In genomic region chr2:25743132-25743830, GRCh38 we compare ENCODE assay signal across 14 cellular contexts.
DNase-seq lines count a peak whose midpoint lies in the region; ATAC-seq, FAIRE-seq and TF ChIP-seq lines count a peak whose summit lies in the region.
"Had no signal": no experiment of that assay in that cellular context is flagged by ENCODE, and none has a peak within 500 bp of the region (broad histone marks: within the 10 kb centered on the region; RNA-seq: fewer than 3 reads in every experiment).

No MANE protein-coding gene starts in this region.

- BruUV-seq in GM12878 (replicated peaks; lab: Mats Ljungman, UMichigan): no TSS peak

- peaks cover 9 to 14% of the 10 kb centered on the region in 2 experiments for H3K36me3 ChIP-seq in GM12878 (ENCODE audit: control insufficient read depth in 2 of 2, insufficient read depth in 2 of 2, low read length in 1 of 2)

- H4K20me1 ChIP-seq in GM12878 (ENCODE audit: control insufficient read depth, insufficient read depth): no peaks in the 10 kb centered on the region

- no peak overlapping the region for H3K4me3 ChIP-seq in GM12878
- H3K4me3 ChIP-seq: lower lobe of right lung had no signal

- FAIRE-seq in GM12878 (lab: Jason Lieb, UNC): no peak
- FAIRE-seq: endometrium had no signal

- no peaks in the 10 kb centered on the region for H3K9me3 Mint-ChIP-seq in progenitor cell of endocrine pancreas (ENCODE audit: low read depth)

- SMC1A ChIA-PET in GM12878 (lab: Charles Lee; ENCODE audit: uncharacterized antibody, unreplicated experiment): interaction anchor here (0.6 kb wide), 1 partner anchor 8 kb away, joined by 3 read pairs; no protein-coding TSS in a partner anchor

- in situ Hi-C loops in GM12878 (cut with MboI): no loop called here

- H3K9me3 ChIP-seq in GM12878 (replicated peaks; ENCODE audit: control insufficient read depth, insufficient read depth, low read length): no peaks in the 10 kb centered on the region
- H3K9me3 ChIP-seq: lower lobe of right lung had no signal

- H3K4me1 ChIP-seq in GM12878 (ENCODE audit: control insufficient read depth, insufficient read depth, low read length): peaks cover 13% of the 10 kb centered on the region
- H3K4me1 ChIP-seq: lower lobe of right lung had no signal

- no peaks in the 10 kb centered on the region for H3K79me2 ChIP-seq in GM12878 (ENCODE audit: control insufficient read depth, insufficient read depth, low read length)

- H3K27ac Mint-ChIP-seq in progenitor cell of endocrine pancreas: no peak overlapping the region

- intact Hi-C loops in GM12878 (cut with micrococcal nuclease; ENCODE audit: unreplicated experiment): no loop called here
- intact Hi-C loops in Right ventricle myocardium superior (cut with DNase I): no loop called here

- no peak for TF ChIP-seq RAD21 in GM12878 (IDR thresholded peaks at IDR 0.05; ENCODE audit: insufficient read depth, low read depth, low read length)

- H3K27ac ChIP-seq in GM12878 (ENCODE audit: control insufficient read depth, insufficient read depth): no peak overlapping the region; the same call in 1 of the 2 replicates
- H3K27ac ChIP-seq: lower lobe of right lung had no signal

- no peak overlapping the region for H3K9ac ChIP-seq in GM12878 (ENCODE audit: control insufficient read depth, insufficient read depth, low read length)

- TF ChIP-seq POLR2A in GM18505 (IDR thresholded peaks at IDR 0.05; ENCODE audit: borderline replicate concordance, extremely low read depth, insufficient read depth, insufficient read length) (no peak), GM12878 (IDR thresholded peaks at IDR 0.05; ENCODE audit: low read depth, low read length) (no peak)

- H3K27me3 ChIP-seq in GM12878 (replicated peaks in 1 of 2; ENCODE audit: control insufficient read depth in 2 of 2, insufficient read depth in 2 of 2, low read length in 1 of 2): no peaks in the 10 kb centered on the region

- CTCF ChIA-PET in GM12878 (lab: Yijun Ruan, JAX): interaction anchor here (0.8 to 1.5 kb wide), 2 partner anchors 135 to 671 kb away, joined by 3 to 5 read pairs; no protein-coding TSS in a partner anchor

- no peak for TF ChIP-seq EP300 in GM12878 (IDR thresholded peaks at IDR 0.05; ENCODE audit: borderline replicate concordance in 1 of 2, control insufficient read depth in 1 of 2, low read depth in 2 of 2, low read length in 2 of 2)

- TF ChIP-seq CTCF in GM12878 (IDR thresholded peaks at IDR 0.05 in 2 of 3, conservative IDR thresholded peaks at IDR 0.05 in 1 of 3; ENCODE audit: control insufficient read depth in 2 of 3, extremely low read depth in 1 of 3, insufficient read depth in 1 of 3, low read depth in 3 of 3, low read length in 3 of 3): no peak
- no peak for TF ChIP-seq CTCF in progenitor cell of endocrine pancreas (IDR thresholded peaks at IDR 0.05; ENCODE audit: unreplicated experiment)

- WGBS in GM12878 (ENCODE audit: insufficient coverage, insufficient replicate concordance, low lambda C conversion rate, missing lambda C conversion rate): 25% methylated on average over 5 of the region's 5 CpGs

- ATAC-seq in GM18505 (IDR thresholded peaks at IDR 0.05; ENCODE audit: unreplicated experiment): peak; percentile 75
- no peak for ATAC-seq in GM12878
- no peak for ATAC-seq in Right ventricle myocardium superior (ENCODE audit: poor library complexity)
- ATAC-seq: lower lobe of right lung, PC-3 had no signal

- peaks cover 2% of the 10 kb centered on the region for H3K4me1 Mint-ChIP-seq in progenitor cell of endocrine pancreas (ENCODE audit: low read depth)

- H3K4me2 ChIP-seq in GM12878 (ENCODE audit: control insufficient read depth, insufficient read depth): peak overlapping the region; percentile 41; the same call in 1 of the 2 replicates

- H3K27me3 Mint-ChIP-seq in progenitor cell of endocrine pancreas: no peaks in the 10 kb centered on the region

- RAD21 ChIA-PET in GM12878 (lab: Charles Lee; ENCODE audit: unreplicated experiment): no interaction called here

- no peak overlapping the region for H2AFZ ChIP-seq in GM12878 (ENCODE audit: control insufficient read depth, low read depth, low read length)

- H3K4me3 Mint-ChIP-seq in progenitor cell of endocrine pancreas (ENCODE audit: low read depth): no peak overlapping the region

- DNase-seq in Ammon's horn (ENCODE audit: low spot score): peak; percentile 37
- DNase-seq in NCI-H187 treated with DMSO at 0.1 percent for 48 hours (lab: John Stamatoyannopoulos, UW): peak; percentile 57
- peak; percentile 5 for DNase-seq in GM12878 (ENCODE audit: low read depth, low spot score)
- DNase-seq in NK-92 treated with Interleukin-12 subunit alpha and Interleukin-12 subunit beta, amount 100 ng/mL, for 24 hours (lab: John Stamatoyannopoulos, UW): no peak
- DNase-seq in dermis blood vessel endothelial cell: no peak
- DNase-seq in progenitor cell of endocrine pancreas (ENCODE audit: low spot score, unreplicated experiment): no peak
- DNase-seq in Right ventricle myocardium superior: no peak
- DNase-seq: lower lobe of right lung; NCI-H2107; PC-3; posterior cingulate gyrus; stimulated activated CD4-positive, alpha-beta T cell treated with anti-CD3 and anti-CD28 coated beads, Interleukin-4, amount 100 ng/mL, for 1 hour had no signal

- peaks cover 10% of the 10 kb centered on the region for H3K36me3 Mint-ChIP-seq in progenitor cell of endocrine pancreas (ENCODE audit: insufficient read depth)

- POLR2A ChIA-PET in GM12878 (lab: Charles Lee): interaction anchor here (0.5 to 1.3 kb wide), 2 partner anchors 10 to 606 kb away, joined by 3 to 5 read pairs; no protein-coding TSS in a partner anchor

TF ChIP-seq in GM12878, 131 proteins besides CTCF, POLR2A, EP300 and RAD21 (continues in another document):
- no peak for TF ChIP-seq NR2C2 (IDR thresholded peaks at IDR 0.05; ENCODE audit: borderline replicate concordance, control insufficient read depth, insufficient read length, low read depth)
- TF ChIP-seq SPI1 (IDR thresholded peaks at IDR 0.05; ENCODE audit: borderline replicate concordance, insufficient read depth, low read depth, low read length): peak; percentile 43
- TF ChIP-seq, protein P1, sequence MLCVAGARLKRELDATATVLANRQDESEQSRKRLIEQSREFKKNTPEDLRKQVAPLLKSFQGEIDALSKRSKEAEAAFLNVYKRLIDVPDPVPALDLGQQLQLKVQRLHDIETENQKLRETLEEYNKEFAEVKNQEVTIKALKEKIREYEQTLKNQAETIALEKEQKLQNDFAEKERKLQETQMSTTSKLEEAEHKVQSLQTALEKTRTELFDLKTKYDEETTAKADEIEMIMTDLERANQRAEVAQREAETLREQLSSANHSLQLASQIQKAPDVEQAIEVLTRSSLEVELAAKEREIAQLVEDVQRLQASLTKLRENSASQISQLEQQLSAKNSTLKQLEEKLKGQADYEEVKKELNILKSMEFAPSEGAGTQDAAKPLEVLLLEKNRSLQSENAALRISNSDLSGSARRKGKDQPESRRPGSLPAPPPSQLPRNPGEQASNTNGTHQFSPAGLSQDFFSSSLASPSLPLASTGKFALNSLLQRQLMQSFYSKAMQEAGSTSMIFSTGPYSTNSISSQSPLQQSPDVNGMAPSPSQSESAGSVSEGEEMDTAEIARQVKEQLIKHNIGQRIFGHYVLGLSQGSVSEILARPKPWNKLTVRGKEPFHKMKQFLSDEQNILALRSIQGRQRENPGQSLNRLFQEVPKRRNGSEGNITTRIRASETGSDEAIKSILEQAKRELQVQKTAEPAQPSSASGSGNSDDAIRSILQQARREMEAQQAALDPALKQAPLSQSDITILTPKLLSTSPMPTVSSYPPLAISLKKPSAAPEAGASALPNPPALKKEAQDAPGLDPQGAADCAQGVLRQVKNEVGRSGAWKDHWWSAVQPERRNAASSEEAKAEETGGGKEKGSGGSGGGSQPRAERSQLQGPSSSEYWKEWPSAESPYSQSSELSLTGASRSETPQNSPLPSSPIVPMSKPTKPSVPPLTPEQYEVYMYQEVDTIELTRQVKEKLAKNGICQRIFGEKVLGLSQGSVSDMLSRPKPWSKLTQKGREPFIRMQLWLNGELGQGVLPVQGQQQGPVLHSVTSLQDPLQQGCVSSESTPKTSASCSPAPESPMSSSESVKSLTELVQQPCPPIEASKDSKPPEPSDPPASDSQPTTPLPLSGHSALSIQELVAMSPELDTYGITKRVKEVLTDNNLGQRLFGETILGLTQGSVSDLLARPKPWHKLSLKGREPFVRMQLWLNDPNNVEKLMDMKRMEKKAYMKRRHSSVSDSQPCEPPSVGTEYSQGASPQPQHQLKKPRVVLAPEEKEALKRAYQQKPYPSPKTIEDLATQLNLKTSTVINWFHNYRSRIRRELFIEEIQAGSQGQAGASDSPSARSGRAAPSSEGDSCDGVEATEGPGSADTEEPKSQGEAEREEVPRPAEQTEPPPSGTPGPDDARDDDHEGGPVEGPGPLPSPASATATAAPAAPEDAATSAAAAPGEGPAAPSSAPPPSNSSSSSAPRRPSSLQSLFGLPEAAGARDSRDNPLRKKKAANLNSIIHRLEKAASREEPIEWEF (IDR thresholded peaks at IDR 0.05; ENCODE audit: insufficient replicate concordance, low read depth, low read length): no peak
- TF ChIP-seq, protein P2, sequence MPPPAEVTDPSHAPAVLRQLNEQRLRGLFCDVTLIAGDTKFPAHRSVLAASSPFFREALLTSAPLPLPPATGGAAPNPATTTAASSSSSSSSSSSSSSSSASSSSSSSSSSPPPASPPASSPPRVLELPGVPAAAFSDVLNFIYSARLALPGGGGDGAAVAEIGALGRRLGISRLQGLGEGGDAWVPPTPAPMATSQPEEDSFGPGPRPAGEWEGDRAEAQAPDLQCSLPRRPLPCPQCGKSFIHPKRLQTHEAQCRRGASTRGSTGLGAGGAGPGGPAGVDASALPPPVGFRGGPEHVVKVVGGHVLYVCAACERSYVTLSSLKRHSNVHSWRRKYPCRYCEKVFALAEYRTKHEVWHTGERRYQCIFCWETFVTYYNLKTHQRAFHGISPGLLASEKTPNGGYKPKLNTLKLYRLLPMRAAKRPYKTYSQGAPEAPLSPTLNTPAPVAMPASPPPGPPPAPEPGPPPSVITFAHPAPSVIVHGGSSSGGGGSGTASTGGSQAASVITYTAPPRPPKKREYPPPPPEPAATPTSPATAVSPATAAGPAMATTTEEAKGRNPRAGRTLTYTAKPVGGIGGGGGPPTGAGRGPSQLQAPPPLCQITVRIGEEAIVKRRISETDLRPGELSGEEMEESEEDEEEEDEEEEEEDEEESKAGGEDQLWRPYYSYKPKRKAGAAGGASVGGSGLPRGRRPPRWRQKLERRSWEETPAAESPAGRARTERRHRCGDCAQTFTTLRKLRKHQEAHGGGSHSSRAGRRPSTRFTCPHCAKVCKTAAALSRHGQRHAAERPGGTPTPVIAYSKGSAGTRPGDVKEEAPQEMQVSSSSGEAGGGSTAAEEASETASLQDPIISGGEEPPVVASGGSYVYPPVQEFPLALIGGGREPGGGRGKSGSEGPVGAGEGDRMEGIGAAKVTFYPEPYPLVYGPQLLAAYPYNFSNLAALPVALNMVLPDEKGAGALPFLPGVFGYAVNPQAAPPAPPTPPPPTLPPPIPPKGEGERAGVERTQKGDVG (CRISPR knock-in tag; IDR thresholded peaks at IDR 0.05): no peak

Comparison
In these comparisons a context has a peak if more than half of its experiments do, and no peak if none do; other contexts are left out.
1. DNase-seq: peak in Ammon's horn (single experiment), NCI-H187 treated with DMSO at 0.1 percent for 48 hours (single experiment) and GM12878 (single experiment); none in NK-92 treated with Interleukin-12 subunit alpha and Interleukin-12 subunit beta, amount 100 ng/mL, for 24 hours (single experiment), dermis blood vessel endothelial cell (single experiment), progenitor cell of endocrine pancreas (single experiment) and Right ventricle myocardium superior (single experiment).